Comparison of ENCODE assay signal across 1 cellular context in genomic region chr6:45479834-45480696, GRCh38.
A peak's percentile ranks its signal among the peaks of the same experiment; 100 is the strongest.
TF ChIP-seq lines count a peak whose summit lies in the region.

No MANE protein-coding gene starts in this region.

TF ChIP-seq in HEK293, 187 proteins besides CTCF, POLR2A, EP300 and RAD21 (continued from another document):
- TF ChIP-seq ZNF280C (tag by site-specific recombination; IDR thresholded peaks at IDR 0.05) (no peak), FEZF1 (tag by site-specific recombination; IDR thresholded peaks at IDR 0.05) (peak; percentile 80), ZBTB17 (tag by site-specific recombination; IDR thresholded peaks at IDR 0.05) (0 out of 2 replicates have a peak, but pooled peaks have one; percentile 48), ZNF202 (tag by site-specific recombination; IDR thresholded peaks at IDR 0.05; ENCODE audit: borderline replicate concordance) (no peak), BCL11A (tag by site-specific recombination; IDR thresholded peaks at IDR 0.05; ENCODE audit: low read depth) (no peak), ZNF19 (tag by site-specific recombination; IDR thresholded peaks at IDR 0.05; ENCODE audit: low read depth) (no peak), ZNF335 (tag by site-specific recombination; conservative IDR thresholded peaks at IDR 0.05) (peak; percentile 99), ZBTB1 (tag by site-specific recombination; IDR thresholded peaks at IDR 0.05) (no peak), EGR2 (tag by site-specific recombination; IDR thresholded peaks at IDR 0.05; ENCODE audit: low read depth) (no peak), ZNF585B (tag by site-specific recombination; IDR thresholded peaks at IDR 0.05) (no peak)
